Comparison of ENCODE assay signal across 8 cellular contexts in the genomic region with DNA sequence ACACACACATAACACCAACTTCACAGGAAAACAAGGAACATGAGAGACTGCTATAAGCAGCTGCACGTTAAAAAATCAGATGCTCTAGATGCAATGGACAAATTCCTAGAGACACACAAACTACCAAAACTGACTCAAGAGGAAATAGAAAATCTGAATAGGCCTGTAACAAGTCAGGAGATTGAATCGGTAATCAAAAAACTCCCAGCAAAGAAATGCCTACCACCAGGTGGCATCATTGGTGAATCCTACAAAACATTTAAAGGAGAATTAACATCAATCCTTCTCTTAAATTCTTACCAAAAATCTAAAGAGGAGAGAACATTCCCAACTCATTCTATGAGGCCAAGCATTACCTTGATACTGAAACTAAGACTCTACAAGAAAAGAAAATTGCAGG.
DNase-seq lines count a peak whose midpoint lies in the region; ATAC-seq and TF ChIP-seq lines count a peak whose summit lies in the region.

No MANE protein-coding gene starts in this region.

- H3K4me3 ChIP-seq in HFF-Myc (replicated peaks; ENCODE audit: low read depth, low read length), result no peak overlapping the region

- no peak for ATAC-seq in HG03045 (IDR thresholded peaks at IDR 0.05; ENCODE audit: unreplicated experiment)
- ATAC-seq in GM19452 (IDR thresholded peaks at IDR 0.05; ENCODE audit: unreplicated experiment), result no peak

- TF ChIP-seq CTCF in HFF-Myc (IDR thresholded peaks at IDR 0.05; ENCODE audit: low read depth, low read length, missing control alignments), result peak; percentile 56

- DNase-seq in DMS53 (lab: John Stamatoyannopoulos, UW) (peak; percentile 71), HFF-Myc (ENCODE audit: extremely low read depth, low read depth) (no peak), SHP77 treated with DMSO at 0.1 percent for 48 hours (lab: John Stamatoyannopoulos, UW) (peak; percentile 7), fibroblast of gingiva (ENCODE audit: low read depth) (peak; percentile 38)
- peak; percentile 34 for DNase-seq in stimulated activated CD8-positive, alpha-beta memory T cell treated with anti-CD3 and anti-CD28 coated beads, Interleukin-4, amount 100 ng/mL, for 48 hours
- DNase-seq in effector CD4-positive, alpha-beta T cell, result no peak

Comparison
In these comparisons a context has a peak if more than half of its experiments do, and no peak if none do; other contexts are left out.
1. DNase-seq: peak in DMS53 (single experiment), SHP77 treated with DMSO at 0.1 percent for 48 hours (single experiment), fibroblast of gingiva (single experiment) and stimulated activated CD8-positive, alpha-beta memory T cell treated with anti-CD3 and anti-CD28 coated beads, Interleukin-4, amount 100 ng/mL, for 48 hours (single experiment); none in HFF-Myc (single experiment) and effector CD4-positive, alpha-beta T cell (single experiment).